12 cellular contexts compared by ENCODE assay signal in genomic region chr2:138707424-138708074, GRCh38.
DNase-seq lines count a peak whose midpoint lies in the region; ATAC-seq and TF ChIP-seq lines count a peak whose summit lies in the region.
"Had no signal": no experiment of that assay in that cellular context is flagged by ENCODE, and none has a peak within 500 bp of the region (broad histone marks: within the 10 kb centered on the region; RNA-seq: fewer than 3 reads in every experiment).

No MANE protein-coding gene starts in this region.

- no peak for TF ChIP-seq CTCF in PC-3 (conservative IDR thresholded peaks at IDR 0.05; ENCODE audit: low read depth, low read length)
- no peak for TF ChIP-seq CTCF in osteoblast (IDR thresholded peaks at IDR 0.05; ENCODE audit: extremely low read depth, low read depth, low read length)
- TF ChIP-seq CTCF in endodermal cell (conservative IDR thresholded peaks at IDR 0.05), result no peak

- no peaks in the 10 kb centered on the region for H3K4me1 Mint-ChIP-seq in activated T-helper 1 cell treated with anti-CD3 and anti-CD28 coated beads, Interleukin-12 subunit alpha, Interleukin-12 subunit beta, Interleukin-2, Interleukin-4 antibody, amounts not matched to agents 30 ng/mL and 10 ng/mL and 1 ng/mL, durations not matched to agents 14 hours and 24 hours and 36 hours (ENCODE audit: low read depth)
- no peaks in the 10 kb centered on the region for H3K4me1 Mint-ChIP-seq in endodermal cell

- no peaks in the 10 kb centered on the region for H3K27me3 Mint-ChIP-seq in activated T-helper 1 cell treated with anti-CD3 and anti-CD28 coated beads, Interleukin-12 subunit alpha, Interleukin-12 subunit beta, Interleukin-2, Interleukin-4 antibody, amounts not matched to agents 30 ng/mL and 10 ng/mL and 1 ng/mL, durations not matched to agents 14 hours and 24 hours and 36 hours (ENCODE audit: insufficient read depth)
- no peaks in the 10 kb centered on the region for H3K27me3 Mint-ChIP-seq in endodermal cell (ENCODE audit: insufficient read depth)

- no peaks in the 10 kb centered on the region for H3K79me2 ChIP-seq in PC-3 (ENCODE audit: low read length)
- H3K79me2 ChIP-seq in osteoblast (ENCODE audit: insufficient read depth, low read length), result no peaks in the 10 kb centered on the region

- CTCF ChIA-PET in PC-3 (lab: Charles Lee), result no interaction called here

- no peak overlapping the region for H3K4me3 Mint-ChIP-seq in activated T-helper 1 cell treated with anti-CD3 and anti-CD28 coated beads, Interleukin-12 subunit alpha, Interleukin-12 subunit beta, Interleukin-2, Interleukin-4 antibody, amounts not matched to agents 30 ng/mL and 10 ng/mL and 1 ng/mL, durations not matched to agents 14 hours and 24 hours and 36 hours
- no peak overlapping the region for H3K4me3 Mint-ChIP-seq in endodermal cell
- H3K4me3 Mint-ChIP-seq: activated T-cell treated with anti-CD3 and anti-CD28 coated beads, Interleukin-2, amount 50 U/mL, for 4 hours had no signal

- DNase-seq in GM04503 (ENCODE audit: low read depth) (peak; percentile 54), PC-3 (peak; percentile 37), fibroblast of peridontal ligament (ENCODE audit: extremely low read depth) (peak; percentile 97), osteoblast (ENCODE audit: insufficient read length, low spot score, missing footprints) (peak; percentile 41), endodermal cell (no peak)
- DNase-seq in activated T-helper 1 cell treated with anti-CD3 and anti-CD28 coated beads, Interleukin-12 subunit alpha, Interleukin-12 subunit beta, Interleukin-2, Interleukin-4 antibody, amounts not matched to agents 30 ng/mL and 10 ng/mL and 1 ng/mL, durations not matched to agents 14 hours and 24 hours and 36 hours (ENCODE audit: low spot score), result no peak
- DNase-seq in activated CD4-positive, alpha-beta T cell treated with anti-CD3 and anti-CD28 coated beads for 48 hours, result no peak
- DNase-seq: activated T-cell treated with anti-CD3 and anti-CD28 coated beads, Interleukin-2, amount 50 U/mL, for 4 hours; DND-41; midbrain; NCI-H2227 treated with DMSO at 0.1 percent for 48 hours had no signal

- intact Hi-C loops in PC-3 (cut with micrococcal nuclease), result loop anchor here (10.0 kb wide), 1 partner anchor 803 kb away; no protein-coding TSS in a partner anchor
- intact Hi-C loops in activated T-helper 1 cell treated with anti-CD3 and anti-CD28 coated beads, Interleukin-12 subunit alpha, Interleukin-12 subunit beta, Interleukin-2, Interleukin-4 antibody, amounts not matched to agents 30 ng/mL and 10 ng/mL and 1 ng/mL, durations not matched to agents 14 hours and 24 hours and 36 hours (cut with micrococcal nuclease), result no loop called here

- H3K4me2 ChIP-seq in PC-3 (ENCODE audit: low read length), result no peak overlapping the region
- H3K4me2 ChIP-seq in osteoblast (ENCODE audit: insufficient read depth, low read length), result peak overlapping the region; percentile 17

- no peak overlapping the region for H3K4me3 ChIP-seq in PC-3 (ENCODE audit: low read length)
- H3K4me3 ChIP-seq in osteoblast (ENCODE audit: insufficient read depth, low read length), result no peak overlapping the region
- H3K4me3 ChIP-seq in endodermal cell (ENCODE audit: low read length), result no peak overlapping the region

- ATAC-seq in PC-3 (peak; percentile 45; the same call in 1 of the 2 replicates), GM21447 (IDR thresholded peaks at IDR 0.05; ENCODE audit: unreplicated experiment) (no peak)
- ATAC-seq: activated T-cell treated with anti-CD3 and anti-CD28 coated beads, Interleukin-2, amount 50 U/mL, for 4 hours had no signal

- no peaks in the 10 kb centered on the region for H3K9me3 ChIP-seq in PC-3 (ENCODE audit: low read length)
- no peaks in the 10 kb centered on the region for H3K9me3 ChIP-seq in osteoblast (ENCODE audit: low read depth, low read length)
- no peaks in the 10 kb centered on the region for H3K9me3 ChIP-seq in endodermal cell (ENCODE audit: control insufficient read depth, low read length)

- H3K27ac ChIP-seq in PC-3 (ENCODE audit: low read length) (no peak overlapping the region), osteoblast (ENCODE audit: low read depth, low read length) (peak overlapping the region; percentile 39), endodermal cell (ENCODE audit: low read depth, low read length) (no peak overlapping the region)

- H3K9me3 Mint-ChIP-seq in activated T-helper 1 cell treated with anti-CD3 and anti-CD28 coated beads, Interleukin-12 subunit alpha, Interleukin-12 subunit beta, Interleukin-2, Interleukin-4 antibody, amounts not matched to agents 30 ng/mL and 10 ng/mL and 1 ng/mL, durations not matched to agents 14 hours and 24 hours and 36 hours, result no peaks in the 10 kb centered on the region
- H3K9me3 Mint-ChIP-seq in endodermal cell, result no peaks in the 10 kb centered on the region
- H3K9me3 Mint-ChIP-seq: activated T-cell treated with anti-CD3 and anti-CD28 coated beads, Interleukin-2, amount 50 U/mL, for 4 hours had no signal

- no peak overlapping the region for H3K9ac ChIP-seq in PC-3 (ENCODE audit: low read length)
- no peak overlapping the region for H3K9ac ChIP-seq in endodermal cell (ENCODE audit: extremely low read depth, low read length, poor library complexity, severe bottlenecking)

- H3K4me1 ChIP-seq in PC-3 (ENCODE audit: insufficient read depth, low read length) (peaks cover 10% of the 10 kb centered on the region), osteoblast (ENCODE audit: insufficient read depth, low read length) (peaks cover 23% of the 10 kb centered on the region), endodermal cell (ENCODE audit: control insufficient read depth, insufficient read depth, low read length) (no peaks in the 10 kb centered on the region)

- H3K27me3 ChIP-seq in PC-3 (ENCODE audit: low read length) (no peaks in the 10 kb centered on the region), osteoblast (ENCODE audit: insufficient read depth, low read length) (no peaks in the 10 kb centered on the region), endodermal cell (ENCODE audit: control insufficient read depth, insufficient read depth, low read length, poor library complexity, severe bottlenecking) (no peaks in the 10 kb centered on the region)

- H3K9me2 ChIP-seq in PC-3 (replicated peaks; ENCODE audit: low read length), result no peaks in the 10 kb centered on the region

- H2AFZ ChIP-seq in PC-3 (ENCODE audit: low read length) (no peak overlapping the region), osteoblast (ENCODE audit: low read length) (no peak overlapping the region)

- H3K36me3 Mint-ChIP-seq in activated T-helper 1 cell treated with anti-CD3 and anti-CD28 coated beads, Interleukin-12 subunit alpha, Interleukin-12 subunit beta, Interleukin-2, Interleukin-4 antibody, amounts not matched to agents 30 ng/mL and 10 ng/mL and 1 ng/mL, durations not matched to agents 14 hours and 24 hours and 36 hours (ENCODE audit: low read depth), result no peaks in the 10 kb centered on the region
- no peaks in the 10 kb centered on the region for H3K36me3 Mint-ChIP-seq in endodermal cell (ENCODE audit: low read depth)

- BruUV-seq in PC-3 (replicated peaks; lab: Mats Ljungman, UMichigan), result no TSS peak

- POLR2A ChIA-PET in PC-3 (lab: Charles Lee; ENCODE audit: unreplicated experiment), result no interaction called here

- H3K36me3 ChIP-seq in PC-3 (ENCODE audit: low read depth, low read length) (no peaks in the 10 kb centered on the region), osteoblast (ENCODE audit: insufficient read depth, low read length) (no peaks in the 10 kb centered on the region), endodermal cell (ENCODE audit: control insufficient read depth, insufficient read depth, low read length) (no peaks in the 10 kb centered on the region)

- no peak overlapping the region for H3K27ac Mint-ChIP-seq in activated T-helper 1 cell treated with anti-CD3 and anti-CD28 coated beads, Interleukin-12 subunit alpha, Interleukin-12 subunit beta, Interleukin-2, Interleukin-4 antibody, amounts not matched to agents 30 ng/mL and 10 ng/mL and 1 ng/mL, durations not matched to agents 14 hours and 24 hours and 36 hours
- no peak overlapping the region for H3K27ac Mint-ChIP-seq in endodermal cell

- no peaks in the 10 kb centered on the region for H3F3A ChIP-seq in PC-3 (ENCODE audit: low read length, unreplicated experiment)

- no peaks in the 10 kb centered on the region for H4K20me1 ChIP-seq in PC-3 (ENCODE audit: low read length)
- H4K20me1 ChIP-seq in osteoblast (ENCODE audit: insufficient read depth, low read length), result no peaks in the 10 kb centered on the region

Comparison
In these comparisons a context has a peak if more than half of its experiments do, and no peak if none do; other contexts are left out.
1. DNase-seq: peak in GM04503 (single experiment), PC-3 (single experiment), fibroblast of peridontal ligament (single experiment) and osteoblast (single experiment); none in activated T-helper 1 cell treated with anti-CD3 and anti-CD28 coated beads, Interleukin-12 subunit alpha, Interleukin-12 subunit beta, Interleukin-2, Interleukin-4 antibody, amounts not matched to agents 30 ng/mL and 10 ng/mL and 1 ng/mL, durations not matched to agents 14 hours and 24 hours and 36 hours (single experiment), activated CD4-positive, alpha-beta T cell treated with anti-CD3 and anti-CD28 coated beads for 48 hours (single experiment) and endodermal cell (single experiment).